ENCODE assay signal across 1 cellular context in the genomic region with DNA sequence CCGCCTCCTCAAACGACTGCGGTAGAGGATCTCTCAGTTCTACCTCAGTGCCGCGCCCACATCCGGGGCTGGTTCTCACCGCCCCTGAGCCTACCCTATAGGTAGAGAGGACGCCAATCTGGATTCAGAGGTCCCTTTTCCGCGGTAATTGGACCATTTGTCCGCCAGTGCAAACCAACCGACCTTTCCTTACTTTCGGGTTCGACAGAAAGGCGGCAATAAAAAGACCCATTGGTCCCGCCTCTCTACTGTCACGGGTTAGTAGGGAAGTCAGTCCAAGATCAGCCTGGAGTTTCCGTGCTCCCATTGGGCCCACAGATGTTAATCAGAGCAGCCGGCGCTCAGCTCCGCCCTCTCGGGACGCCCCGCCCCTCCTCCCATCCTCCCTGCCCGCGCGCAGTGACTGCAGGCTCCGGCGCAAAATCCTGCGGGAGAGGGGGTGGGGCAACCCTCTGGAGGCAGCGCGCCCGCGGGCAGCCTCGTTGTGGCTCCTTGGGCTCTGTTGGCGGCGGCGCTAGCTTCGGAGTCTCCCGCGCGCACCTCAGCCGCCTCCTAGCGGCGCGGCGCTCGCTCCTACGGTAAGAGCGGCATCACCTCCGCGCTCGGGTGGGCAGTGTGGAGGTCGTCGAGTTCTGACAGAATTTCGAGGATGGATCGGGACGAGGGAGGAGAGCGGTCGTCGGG.
TF ChIP-seq lines count a peak whose summit lies in the region.

Gene PHTF2 (plus strand): TSS at position 380 of the 684 bp plus-strand sequence.
Gene TMEM60 (minus strand): TSS at position 41 of the 684 bp plus-strand sequence. CDS start 4,061 bp downstream, outside the sequence.

TF ChIP-seq in WTC11, 78 proteins besides CTCF, POLR2A, EP300 and RAD21 (continued from another document and continues in another):
- TF ChIP-seq, protein P1, sequence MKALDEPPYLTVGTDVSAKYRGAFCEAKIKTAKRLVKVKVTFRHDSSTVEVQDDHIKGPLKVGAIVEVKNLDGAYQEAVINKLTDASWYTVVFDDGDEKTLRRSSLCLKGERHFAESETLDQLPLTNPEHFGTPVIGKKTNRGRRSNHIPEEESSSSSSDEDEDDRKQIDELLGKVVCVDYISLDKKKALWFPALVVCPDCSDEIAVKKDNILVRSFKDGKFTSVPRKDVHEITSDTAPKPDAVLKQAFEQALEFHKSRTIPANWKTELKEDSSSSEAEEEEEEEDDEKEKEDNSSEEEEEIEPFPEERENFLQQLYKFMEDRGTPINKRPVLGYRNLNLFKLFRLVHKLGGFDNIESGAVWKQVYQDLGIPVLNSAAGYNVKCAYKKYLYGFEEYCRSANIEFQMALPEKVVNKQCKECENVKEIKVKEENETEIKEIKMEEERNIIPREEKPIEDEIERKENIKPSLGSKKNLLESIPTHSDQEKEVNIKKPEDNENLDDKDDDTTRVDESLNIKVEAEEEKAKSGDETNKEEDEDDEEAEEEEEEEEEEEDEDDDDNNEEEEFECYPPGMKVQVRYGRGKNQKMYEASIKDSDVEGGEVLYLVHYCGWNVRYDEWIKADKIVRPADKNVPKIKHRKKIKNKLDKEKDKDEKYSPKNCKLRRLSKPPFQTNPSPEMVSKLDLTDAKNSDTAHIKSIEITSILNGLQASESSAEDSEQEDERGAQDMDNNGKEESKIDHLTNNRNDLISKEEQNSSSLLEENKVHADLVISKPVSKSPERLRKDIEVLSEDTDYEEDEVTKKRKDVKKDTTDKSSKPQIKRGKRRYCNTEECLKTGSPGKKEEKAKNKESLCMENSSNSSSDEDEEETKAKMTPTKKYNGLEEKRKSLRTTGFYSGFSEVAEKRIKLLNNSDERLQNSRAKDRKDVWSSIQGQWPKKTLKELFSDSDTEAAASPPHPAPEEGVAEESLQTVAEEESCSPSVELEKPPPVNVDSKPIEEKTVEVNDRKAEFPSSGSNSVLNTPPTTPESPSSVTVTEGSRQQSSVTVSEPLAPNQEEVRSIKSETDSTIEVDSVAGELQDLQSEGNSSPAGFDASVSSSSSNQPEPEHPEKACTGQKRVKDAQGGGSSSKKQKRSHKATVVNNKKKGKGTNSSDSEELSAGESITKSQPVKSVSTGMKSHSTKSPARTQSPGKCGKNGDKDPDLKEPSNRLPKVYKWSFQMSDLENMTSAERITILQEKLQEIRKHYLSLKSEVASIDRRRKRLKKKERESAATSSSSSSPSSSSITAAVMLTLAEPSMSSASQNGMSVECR (CRISPR knock-in tag; IDR thresholded peaks at IDR 0.05; ENCODE audit: borderline replicate concordance), result 0 out of 2 replicates have a peak, but pooled peaks have one; percentile 9
- TF ChIP-seq FOXK1 (CRISPR knock-in tag; IDR thresholded peaks at IDR 0.05) (peak; percentile 37; the same call in 1 of the 2 replicates), FOXP1 (CRISPR knock-in tag; IDR thresholded peaks at IDR 0.05; ENCODE audit: borderline replicate concordance) (peak; percentile 45; the same call in 1 of the 2 replicates), PRRX2 (CRISPR knock-in tag; IDR thresholded peaks at IDR 0.05) (0 out of 2 replicates have a peak, but pooled peaks have one; percentile 20), ESRRA (CRISPR knock-in tag; IDR thresholded peaks at IDR 0.05; ENCODE audit: borderline replicate concordance) (no peak), TCF7 (CRISPR knock-in tag; IDR thresholded peaks at IDR 0.05; ENCODE audit: low read depth) (no peak), E2F4 (CRISPR knock-in tag; IDR thresholded peaks at IDR 0.05; ENCODE audit: borderline replicate concordance, low read depth) (no peak; the same call in 1 of the 2 replicates), ATF1 (CRISPR knock-in tag; IDR thresholded peaks at IDR 0.05) (0 out of 2 replicates have a peak, but pooled peaks have one; percentile 43), FOXJ3 (CRISPR knock-in tag; IDR thresholded peaks at IDR 0.05; ENCODE audit: borderline replicate concordance) (no peak), ZNF532 (CRISPR knock-in tag; IDR thresholded peaks at IDR 0.05; ENCODE audit: borderline replicate concordance) (no peak), ETV6 (CRISPR knock-in tag; IDR thresholded peaks at IDR 0.05) (no peak), SP1 (CRISPR knock-in tag; conservative IDR thresholded peaks at IDR 0.05) (peak; percentile 74; the same call in 1 of the 2 replicates), TEAD4 (CRISPR knock-in tag; IDR thresholded peaks at IDR 0.05) (no peak), SMAD3 (CRISPR knock-in tag; IDR thresholded peaks at IDR 0.05; ENCODE audit: borderline replicate concordance) (no peak), ZNF317 (CRISPR knock-in tag; IDR thresholded peaks at IDR 0.05; ENCODE audit: borderline replicate concordance, low read depth) (no peak), ZBTB43 (CRISPR knock-in tag; IDR thresholded peaks at IDR 0.05) (0 out of 2 replicates have a peak, but pooled peaks have one; percentile 10), ATF3 (CRISPR knock-in tag; conservative IDR thresholded peaks at IDR 0.05) (no peak), ZBTB21 (CRISPR knock-in tag; IDR thresholded peaks at IDR 0.05; ENCODE audit: borderline replicate concordance) (no peak), NFATC4 (CRISPR knock-in tag; IDR thresholded peaks at IDR 0.05) (no peak), NR2C2 (CRISPR knock-in tag; IDR thresholded peaks at IDR 0.05) (0 out of 2 replicates have a peak, but pooled peaks have one; percentile 16), CREM (CRISPR knock-in tag; IDR thresholded peaks at IDR 0.05) (peak; percentile 20; the same call in 1 of the 2 replicates), SOX15 (CRISPR knock-in tag; IDR thresholded peaks at IDR 0.05) (no peak)
- TF ChIP-seq, protein P2, sequence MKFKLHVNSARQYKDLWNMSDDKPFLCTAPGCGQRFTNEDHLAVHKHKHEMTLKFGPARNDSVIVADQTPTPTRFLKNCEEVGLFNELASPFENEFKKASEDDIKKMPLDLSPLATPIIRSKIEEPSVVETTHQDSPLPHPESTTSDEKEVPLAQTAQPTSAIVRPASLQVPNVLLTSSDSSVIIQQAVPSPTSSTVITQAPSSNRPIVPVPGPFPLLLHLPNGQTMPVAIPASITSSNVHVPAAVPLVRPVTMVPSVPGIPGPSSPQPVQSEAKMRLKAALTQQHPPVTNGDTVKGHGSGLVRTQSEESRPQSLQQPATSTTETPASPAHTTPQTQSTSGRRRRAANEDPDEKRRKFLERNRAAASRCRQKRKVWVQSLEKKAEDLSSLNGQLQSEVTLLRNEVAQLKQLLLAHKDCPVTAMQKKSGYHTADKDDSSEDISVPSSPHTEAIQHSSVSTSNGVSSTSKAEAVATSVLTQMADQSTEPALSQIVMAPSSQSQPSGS (CRISPR knock-in tag; IDR thresholded peaks at IDR 0.05; ENCODE audit: borderline replicate concordance, low read depth), result no peak
- TF ChIP-seq, protein P3, sequence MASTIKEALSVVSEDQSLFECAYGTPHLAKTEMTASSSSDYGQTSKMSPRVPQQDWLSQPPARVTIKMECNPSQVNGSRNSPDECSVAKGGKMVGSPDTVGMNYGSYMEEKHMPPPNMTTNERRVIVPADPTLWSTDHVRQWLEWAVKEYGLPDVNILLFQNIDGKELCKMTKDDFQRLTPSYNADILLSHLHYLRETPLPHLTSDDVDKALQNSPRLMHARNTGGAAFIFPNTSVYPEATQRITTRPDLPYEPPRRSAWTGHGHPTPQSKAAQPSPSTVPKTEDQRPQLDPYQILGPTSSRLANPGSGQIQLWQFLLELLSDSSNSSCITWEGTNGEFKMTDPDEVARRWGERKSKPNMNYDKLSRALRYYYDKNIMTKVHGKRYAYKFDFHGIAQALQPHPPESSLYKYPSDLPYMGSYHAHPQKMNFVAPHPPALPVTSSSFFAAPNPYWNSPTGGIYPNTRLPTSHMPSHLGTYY (CRISPR knock-in tag; IDR thresholded peaks at IDR 0.05), result 0 out of 2 replicates have a peak, but pooled peaks have one; percentile 1
- TF ChIP-seq, protein P4, sequence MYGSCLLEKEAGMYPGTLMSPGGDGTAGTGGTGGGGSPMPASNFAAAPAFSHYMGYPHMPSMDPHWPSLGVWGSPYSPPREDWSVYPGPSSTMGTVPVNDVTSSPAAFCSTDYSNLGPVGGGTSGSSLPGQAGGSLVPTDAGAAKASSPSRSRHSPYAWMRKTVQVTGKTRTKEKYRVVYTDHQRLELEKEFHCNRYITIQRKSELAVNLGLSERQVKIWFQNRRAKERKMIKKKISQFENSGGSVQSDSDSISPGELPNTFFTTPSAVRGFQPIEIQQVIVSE (CRISPR knock-in tag; IDR thresholded peaks at IDR 0.05; ENCODE audit: borderline replicate concordance), result no peak
- TF ChIP-seq, protein P5, sequence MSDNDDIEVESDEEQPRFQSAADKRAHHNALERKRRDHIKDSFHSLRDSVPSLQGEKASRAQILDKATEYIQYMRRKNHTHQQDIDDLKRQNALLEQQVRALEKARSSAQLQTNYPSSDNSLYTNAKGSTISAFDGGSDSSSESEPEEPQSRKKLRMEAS (CRISPR knock-in tag; IDR thresholded peaks at IDR 0.05), result peak; percentile 36; the same call in 1 of the 2 replicates
- TF ChIP-seq, protein P6, sequence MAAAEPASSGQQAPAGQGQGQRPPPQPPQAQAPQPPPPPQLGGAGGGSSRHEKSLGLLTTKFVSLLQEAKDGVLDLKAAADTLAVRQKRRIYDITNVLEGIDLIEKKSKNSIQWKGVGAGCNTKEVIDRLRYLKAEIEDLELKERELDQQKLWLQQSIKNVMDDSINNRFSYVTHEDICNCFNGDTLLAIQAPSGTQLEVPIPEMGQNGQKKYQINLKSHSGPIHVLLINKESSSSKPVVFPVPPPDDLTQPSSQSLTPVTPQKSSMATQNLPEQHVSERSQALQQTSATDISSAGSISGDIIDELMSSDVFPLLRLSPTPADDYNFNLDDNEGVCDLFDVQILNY (CRISPR knock-in tag; IDR thresholded peaks at IDR 0.05), result peak; percentile 62; the same call in 1 of the 2 replicates
- TF ChIP-seq, protein P7, sequence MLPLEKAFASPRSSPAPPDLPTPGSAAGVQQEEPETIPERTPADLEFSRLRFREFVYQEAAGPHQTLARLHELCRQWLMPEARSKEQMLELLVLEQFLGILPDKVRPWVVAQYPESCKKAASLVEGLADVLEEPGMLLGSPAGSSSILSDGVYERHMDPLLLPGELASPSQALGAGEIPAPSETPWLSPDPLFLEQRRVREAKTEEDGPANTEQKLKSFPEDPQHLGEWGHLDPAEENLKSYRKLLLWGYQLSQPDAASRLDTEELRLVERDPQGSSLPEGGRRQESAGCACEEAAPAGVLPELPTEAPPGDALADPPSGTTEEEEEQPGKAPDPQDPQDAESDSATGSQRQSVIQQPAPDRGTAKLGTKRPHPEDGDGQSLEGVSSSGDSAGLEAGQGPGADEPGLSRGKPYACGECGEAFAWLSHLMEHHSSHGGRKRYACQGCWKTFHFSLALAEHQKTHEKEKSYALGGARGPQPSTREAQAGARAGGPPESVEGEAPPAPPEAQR (CRISPR knock-in tag; IDR thresholded peaks at IDR 0.05), result no peak
- TF ChIP-seq, protein P8, sequence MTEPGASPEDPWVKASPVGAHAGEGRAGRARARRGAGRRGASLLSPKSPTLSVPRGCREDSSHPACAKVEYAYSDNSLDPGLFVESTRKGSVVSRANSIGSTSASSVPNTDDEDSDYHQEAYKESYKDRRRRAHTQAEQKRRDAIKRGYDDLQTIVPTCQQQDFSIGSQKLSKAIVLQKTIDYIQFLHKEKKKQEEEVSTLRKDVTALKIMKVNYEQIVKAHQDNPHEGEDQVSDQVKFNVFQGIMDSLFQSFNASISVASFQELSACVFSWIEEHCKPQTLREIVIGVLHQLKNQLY (CRISPR knock-in tag; IDR thresholded peaks at IDR 0.05), result no peak
- TF ChIP-seq, protein P9, sequence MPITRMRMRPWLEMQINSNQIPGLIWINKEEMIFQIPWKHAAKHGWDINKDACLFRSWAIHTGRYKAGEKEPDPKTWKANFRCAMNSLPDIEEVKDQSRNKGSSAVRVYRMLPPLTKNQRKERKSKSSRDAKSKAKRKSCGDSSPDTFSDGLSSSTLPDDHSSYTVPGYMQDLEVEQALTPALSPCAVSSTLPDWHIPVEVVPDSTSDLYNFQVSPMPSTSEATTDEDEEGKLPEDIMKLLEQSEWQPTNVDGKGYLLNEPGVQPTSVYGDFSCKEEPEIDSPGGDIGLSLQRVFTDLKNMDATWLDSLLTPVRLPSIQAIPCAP (CRISPR knock-in tag; IDR thresholded peaks at IDR 0.05), result no peak
